In the genomic region with DNA sequence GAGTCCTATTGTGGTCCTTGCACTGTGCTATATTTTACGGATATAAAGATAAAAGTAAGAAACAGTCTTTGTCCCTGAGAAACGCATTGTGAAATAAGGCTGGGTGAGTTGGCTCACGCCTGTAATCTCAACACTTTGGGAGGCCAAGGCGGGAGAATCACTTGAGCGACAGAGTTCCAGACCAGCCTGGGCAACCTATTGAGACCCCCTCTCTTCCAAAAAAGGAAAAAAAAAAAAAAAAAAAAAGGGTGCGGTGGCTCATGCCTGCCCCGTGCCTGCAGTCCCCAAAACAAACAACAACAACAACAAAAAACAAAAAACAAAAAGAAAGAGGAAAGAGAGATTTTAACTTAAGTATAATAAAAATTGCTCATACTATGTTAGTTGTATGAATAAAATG, we compare ENCODE assay signal across 8 cellular contexts. TPM values are rescaled to one million over a fixed set of nuclear protein-coding genes. Genes with fewer than 3 reads are reported as not detected.
DNase-seq lines count a peak whose midpoint lies in the region; ATAC-seq and TF ChIP-seq lines count a peak whose summit lies in the region.

No MANE protein-coding gene starts in this region.

- peaks cover 2% of the 10 kb centered on the region for H3K36me3 Mint-ChIP-seq in activated naive CD8-positive, alpha-beta T cell treated with anti-CD3 and anti-CD28 coated beads, Interleukin-2, amount 10 ng/mL, durations not matched to agents 7 days and 5 days

- peaks cover 2% of the 10 kb centered on the region for H3K9me3 Mint-ChIP-seq in activated naive CD8-positive, alpha-beta T cell treated with anti-CD3 and anti-CD28 coated beads, Interleukin-2, amount 10 ng/mL, durations not matched to agents 7 days and 5 days

- intact Hi-C loops in heart left ventricle (cut with DNase I) (loop anchor here in 9 of 10 donors (2.0 to 10.0 kb wide), 13 partner anchors 194 to 626 kb away; partner anchors contain the start of genes TMEM212 (in 2 of the 9) and PLD1 (in 1 of the 9)), Right ventricle myocardium inferior (cut with DNase I) (loop anchor here (2.0 to 5.0 kb wide), 3 partner anchors 92 to 293 kb away; no protein-coding TSS in a partner anchor)

- POLR2A ChIA-PET in activated naive CD8-positive, alpha-beta T cell treated with anti-CD3 and anti-CD28 coated beads, Interleukin-2, amount 10 ng/mL, durations not matched to agents 7 days and 5 days (lab: Charles Lee) = interaction anchor here (0.5 to 1.0 kb wide), 2 partner anchors 69 to 1665 kb away, joined by 3 to 8 read pairs; no protein-coding TSS in a partner anchor

- no peaks in the 10 kb centered on the region for H3K9me3 ChIP-seq in heart left ventricle
- no peaks in the 10 kb centered on the region for H3K9me3 ChIP-seq in upper lobe of left lung

- H3K27ac Mint-ChIP-seq in activated naive CD8-positive, alpha-beta T cell treated with anti-CD3 and anti-CD28 coated beads, Interleukin-2, amount 10 ng/mL, durations not matched to agents 7 days and 5 days = no peak overlapping the region

- peak in 1 of 5 donors; percentile 31 for DNase-seq in heart left ventricle
- DNase-seq in Right ventricle myocardium inferior (ENCODE audit: missing footprints) = no peak
- DNase-seq in activated naive CD8-positive, alpha-beta T cell treated with anti-CD3 and anti-CD28 coated beads, Interleukin-2, amount 10 ng/mL, durations not matched to agents 7 days and 5 days = no peak
- no peak for DNase-seq in kidney epithelial cell (ENCODE audit: low read depth)
- DNase-seq in upper lobe of left lung = peak in 1 of 2 donors; percentile 49
- DNase-seq in NAMALWA (ENCODE audit: low spot score) = no peak
- DNase-seq in globus pallidus (ENCODE audit: low spot score) = no peak
- DNase-seq in stimulated activated CD4-positive, alpha-beta T cell treated with anti-CD3 and anti-CD28 coated beads, Interleukin-2, amount 100 ng/mL, for 48 hours = no peak

- TF ChIP-seq EP300 in upper lobe of left lung (IDR thresholded peaks at IDR 0.05) = no peak

- peak overlapping the region; percentile 97 for H3K4me3 Mint-ChIP-seq in activated naive CD8-positive, alpha-beta T cell treated with anti-CD3 and anti-CD28 coated beads, Interleukin-2, amount 10 ng/mL, durations not matched to agents 7 days and 5 days

- peaks cover 4% of the 10 kb centered on the region for H3K27me3 Mint-ChIP-seq in activated naive CD8-positive, alpha-beta T cell treated with anti-CD3 and anti-CD28 coated beads, Interleukin-2, amount 10 ng/mL, durations not matched to agents 7 days and 5 days

- H3K36me3 ChIP-seq in heart left ventricle (peaks cover 0 to 4% (median 0%) of the 10 kb centered on the region in 9 donors), kidney epithelial cell (ENCODE audit: control insufficient read depth, insufficient read depth, low read length) (no peaks in the 10 kb centered on the region), upper lobe of left lung (no peaks in the 10 kb centered on the region)

- H3K27me3 ChIP-seq in heart left ventricle = no peaks in the 10 kb centered on the region
- H3K27me3 ChIP-seq in kidney epithelial cell (ENCODE audit: control insufficient read depth, insufficient read depth, low read length) = no peaks in the 10 kb centered on the region
- no peaks in the 10 kb centered on the region for H3K27me3 ChIP-seq in upper lobe of left lung

- 51 to 66% (median 61%) methylated on average over 7 of the region's 7 CpGs for WGBS in heart left ventricle, 4 donors
- 40 to 58% methylated on average over 7 of the region's 7 CpGs for WGBS in upper lobe of left lung, 2 donors

- peaks cover 14% of the 10 kb centered on the region for H3K4me1 Mint-ChIP-seq in activated naive CD8-positive, alpha-beta T cell treated with anti-CD3 and anti-CD28 coated beads, Interleukin-2, amount 10 ng/mL, durations not matched to agents 7 days and 5 days

- TF ChIP-seq POLR2A in heart left ventricle (IDR thresholded peaks at IDR 0.05) = no peak
- no peak for TF ChIP-seq POLR2A in upper lobe of left lung (IDR thresholded peaks at IDR 0.05)

- peak overlapping the region; percentile 97 to 100 (median 99) for H3K27ac ChIP-seq in heart left ventricle
- peak overlapping the region; percentile 94 to 99 (median 98) for H3K27ac ChIP-seq in upper lobe of left lung

- H3K4me1 ChIP-seq in heart left ventricle = peaks cover 0 to 38% (median 27%) of the 10 kb centered on the region in 12 donors
- H3K4me1 ChIP-seq in upper lobe of left lung = peaks cover 13 to 26% (median 22%) of the 10 kb centered on the region in 4 donors

- H3K4me3 ChIP-seq in heart left ventricle = peak overlapping the region in 11 of 12 donors; percentile 65 to 100 (median 90)
- H3K4me3 ChIP-seq in kidney epithelial cell (ENCODE audit: low read depth, low read length) = peak overlapping the region; percentile 71
- peak overlapping the region in 3 of 4 donors; percentile 84 to 98 (median 90) for H3K4me3 ChIP-seq in upper lobe of left lung

- TF ChIP-seq CTCF in heart left ventricle (IDR thresholded peaks at IDR 0.05) (no peak), kidney epithelial cell (IDR thresholded peaks at IDR 0.05; ENCODE audit: insufficient read depth, low read length, poor library complexity, severe bottlenecking) (no peak), upper lobe of left lung (IDR thresholded peaks at IDR 0.05) (no peak)

- ATAC-seq in heart left ventricle (no peak), Right ventricle myocardium inferior (no peak), upper lobe of left lung (ENCODE audit: low FRiP score in 2 of 2) (no peak)
- ATAC-seq in activated naive CD8-positive, alpha-beta T cell treated with anti-CD3 and anti-CD28 coated beads, Interleukin-2, amount 10 ng/mL, durations not matched to agents 7 days and 5 days (ENCODE audit: low read depth) = no peak

RNA-seq across cellular contexts. Expression of gene FNDC3B, which starts 0.6 kb away (rescaled TPM):
- total RNA-seq in heart left ventricle = 100 to 1,000 TPM in 3 of 9 donors, 10 to 100 TPM in 6; 59.1 to 113 (median 79.0) TPM
- 10 to 100 TPM in 1 of 2 donors, 1 to 10 TPM in 1; 9.4 to 35.8 TPM for polyA plus RNA-seq in heart left ventricle
- 57.8 TPM for total RNA-seq in Right ventricle myocardium inferior
- 10 to 100 TPM; 15.8 to 16.3 TPM for total RNA-seq in activated naive CD8-positive, alpha-beta T cell treated with anti-CD3 and anti-CD28 coated beads, Interleukin-2, amount 10 ng/mL, durations not matched to agents 7 days and 5 days
- total RNA-seq in kidney epithelial cell = 70.2 and 71.3 TPM in 2 replicates
- 100 to 1,000 TPM in 5 of 6 donors, 10 to 100 TPM in 1; 73.3 to 167 (median 119) TPM for total RNA-seq in upper lobe of left lung
